ENCODE assay signal across 32 cellular contexts in the genomic region with DNA sequence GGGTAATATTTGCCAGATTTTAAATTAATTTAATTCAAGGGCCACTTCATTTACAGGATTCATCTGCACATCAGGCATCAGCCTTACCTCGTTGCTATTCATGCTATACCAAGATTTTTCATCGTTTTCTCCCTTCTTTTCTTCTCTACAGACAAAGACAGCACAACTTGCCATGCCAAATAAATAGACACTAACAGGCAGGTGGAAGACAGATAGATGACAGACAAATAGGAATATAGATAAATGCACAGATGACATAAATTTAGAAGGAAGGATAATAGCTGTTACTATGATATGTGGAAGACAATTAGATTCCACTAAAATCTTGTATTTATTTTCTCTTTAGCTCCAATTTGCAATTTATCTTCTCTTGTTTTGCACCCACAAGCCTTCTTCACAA.
"Had no signal": no experiment of that assay in that cellular context is flagged by ENCODE, and none has a peak within 500 bp of the region (broad histone marks: within the 10 kb centered on the region; RNA-seq: fewer than 3 reads in every experiment).

No MANE protein-coding gene starts in this region.

- H3K4me2 ChIP-seq: KMS-11 had no signal

- H3K36me3 ChIP-seq: MG63 had no signal

- DNase-seq: Karpas-422, Kasumi-1, MG63, MM.1S, MV-4-11, NCI-H1048, NCI-H1092, NCI-H1092 treated with DMSO at 0.1 percent for 48 hours, NCI-H1105, NCI-H1417 treated with DMSO at 0.1 percent for 48 hours, NCI-H1436, NCI-H1436 treated with DMSO at 0.1 percent for 48 hours, NCI-H146, NCI-H1694, NCI-H1694 treated with DMSO at 0.1 percent for 48 hours, NCI-H187, NCI-H187 treated with DMSO at 0.1 percent for 48 hours, NCI-H1930, NCI-H2029, NCI-H2029 treated with DMSO at 0.1 percent for 48 hours, NCI-H2081, NCI-H2081 treated with DMSO at 0.1 percent for 48 hours, NCI-H2107, NCI-H2171, NCI-H2171 treated with DMSO at 0.1 percent for 48 hours, NCI-H2227 treated with DMSO at 0.1 percent for 48 hours, NCI-H226, NCI-H345, NCI-H446, NCI-H446 treated with DMSO at 0.1 percent for 48 hours, NCI-H510A had no signal

- H3K27me3 ChIP-seq: MG63 had no signal

- H3K9ac ChIP-seq: KMS-11 had no signal

- H3K27ac ChIP-seq: KMS-11 had no signal

- H3K9me3 ChIP-seq: MG63 had no signal

- H3K4me3 ChIP-seq: MG63 had no signal
